ENCODE assay signal across 8 cellular contexts in the genomic region with DNA sequence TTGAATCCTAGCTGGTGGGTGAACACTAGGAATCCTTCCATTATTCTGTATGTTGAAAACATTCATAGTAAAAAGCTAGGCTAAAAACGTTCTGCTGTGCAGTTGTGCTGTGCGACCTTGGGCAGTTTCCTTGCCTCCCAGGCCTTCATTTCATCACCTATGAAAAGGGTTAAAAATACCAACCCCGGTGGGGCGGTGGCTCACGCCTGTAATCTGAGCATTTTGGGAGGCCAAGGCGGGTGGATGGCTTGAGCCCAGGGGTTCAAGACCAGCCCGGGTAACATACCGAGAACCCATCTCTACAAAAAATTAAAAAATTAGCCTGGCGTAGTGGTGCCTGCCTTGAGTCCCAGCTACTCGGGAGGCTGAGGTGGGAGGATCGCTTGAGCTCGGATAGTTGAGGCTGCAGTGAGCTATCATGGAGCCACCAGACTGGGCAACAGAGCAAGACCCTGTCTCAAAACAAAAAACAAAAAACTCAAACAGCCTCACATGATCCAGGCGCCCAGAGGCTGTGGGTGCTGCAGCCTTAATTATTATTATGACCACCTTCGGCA. TPM values are rescaled to one million over a fixed set of nuclear protein-coding genes. Genes with fewer than 3 reads are reported as not detected.
A peak's percentile ranks its signal among the peaks of the same experiment; 100 is the strongest.
DNase-seq lines count a peak whose midpoint lies in the region; ATAC-seq and TF ChIP-seq lines count a peak whose summit lies in the region.

No MANE protein-coding gene starts in this region.

- no peaks in the 10 kb centered on the region for H3K9me3 ChIP-seq in GM23248 (ENCODE audit: low read depth)
- no peaks in the 10 kb centered on the region for H3K9me3 ChIP-seq in T-helper 17 cell (ENCODE audit: control insufficient read depth, low read length, poor library complexity, severe bottlenecking)
- H3K9me3 ChIP-seq in skeletal muscle satellite cell (replicated peaks; ENCODE audit: low read length), result no peaks in the 10 kb centered on the region

- in situ Hi-C loops in GM23248 (cut with MboI), result loop anchor here (25.0 kb wide), 1 partner anchor 543 kb away; no protein-coding TSS in a partner anchor

- TF ChIP-seq CTCF in foreskin fibroblast (IDR thresholded peaks at IDR 0.05; ENCODE audit: low read depth, low read length), result no peak

- H3K9ac ChIP-seq in GM23248, result peak overlapping the region; percentile 84
- H3K9ac ChIP-seq in skeletal muscle satellite cell (ENCODE audit: low read depth, low read length), result peak overlapping the region; percentile 86

- H3F3A ChIP-seq in GM23248 (ENCODE audit: insufficient read depth), result peaks cover 29% of the 10 kb centered on the region

- H3K4me3 ChIP-seq in GM23248 (peak overlapping the region; percentile 76), foreskin fibroblast (ENCODE audit: low read depth in 1 of 2, low read length in 2 of 2) (peak overlapping the region; percentile 71 to 84), skeletal muscle satellite cell (ENCODE audit: low read length) (peak overlapping the region; percentile 94)

- H3K27me3 Mint-ChIP-seq in T-helper 17 cell, result peaks cover 13% of the 10 kb centered on the region

- peak overlapping the region; percentile 79 for H3K27ac ChIP-seq in GM23248

- H3K9me2 ChIP-seq in GM23248 (ENCODE audit: insufficient read depth), result no peaks in the 10 kb centered on the region

- H3K27me3 ChIP-seq in GM23248 (replicated peaks; ENCODE audit: insufficient read depth), result no peaks in the 10 kb centered on the region
- H3K27me3 ChIP-seq in skeletal muscle satellite cell (ENCODE audit: control insufficient read depth, insufficient read depth, low read length), result no peaks in the 10 kb centered on the region

- peaks cover 6% of the 10 kb centered on the region; the same call in 1 of the 2 replicates for H3K79me2 ChIP-seq in GM23248 (ENCODE audit: insufficient read depth)

- H2AFZ ChIP-seq in GM23248, result peak overlapping the region; percentile 82

- ATAC-seq in T-helper 17 cell (no peak), GM21528 (IDR thresholded peaks at IDR 0.05; ENCODE audit: low FRiP score, unreplicated experiment) (no peak), GM19035 (IDR thresholded peaks at IDR 0.05; ENCODE audit: unreplicated experiment) (no peak)

- H3K27ac Mint-ChIP-seq in T-helper 17 cell, result peak overlapping the region; percentile 29

- H3K4me1 Mint-ChIP-seq in T-helper 17 cell, result peaks cover 26% of the 10 kb centered on the region

- WGBS in GM23248 (ENCODE audit: low coverage in 1 of 2, low lambda C conversion rate in 2 of 2, missing lambda C conversion rate in 2 of 2), 2 experiments, result 62% methylated on average over 14 of the region's 14 CpGs

- H3K4me3 Mint-ChIP-seq in T-helper 17 cell, result peak overlapping the region; percentile 97

- no peaks in the 10 kb centered on the region for H4K20me1 ChIP-seq in GM23248 (ENCODE audit: insufficient read depth)

- peak overlapping the region; percentile 81 for H3K4me2 ChIP-seq in GM23248 (ENCODE audit: unreplicated experiment)
- peak overlapping the region; percentile 99 for H3K4me2 ChIP-seq in skeletal muscle satellite cell (ENCODE audit: low read length)

- DNase-seq in GM23248, result no peak
- no peak for DNase-seq in T-helper 17 cell
- DNase-seq in foreskin fibroblast, result no peak
- DNase-seq in AG08395 (ENCODE audit: low spot score), result no peak
- DNase-seq in HUDEP-2 (lab: John Stamatoyannopoulos, UW; ENCODE audit: unreplicated experiment in 76 of 76), result no peak

- no peaks in the 10 kb centered on the region for H3K36me3 Mint-ChIP-seq in T-helper 17 cell (ENCODE audit: low read depth)

- H3K36me3 ChIP-seq in GM23248 (ENCODE audit: low read depth) (no peaks in the 10 kb centered on the region), skeletal muscle satellite cell (ENCODE audit: insufficient read depth, low read length) (no peaks in the 10 kb centered on the region)

- H3K4me1 ChIP-seq in GM23248 (ENCODE audit: insufficient read depth) (peaks cover 20% of the 10 kb centered on the region), skeletal muscle satellite cell (ENCODE audit: control insufficient read depth, insufficient read depth, low read length) (peaks cover 27% of the 10 kb centered on the region)

RNA-seq across cellular contexts. Expression of gene RRM2, which starts 2.9 kb away (rescaled TPM):
- total RNA-seq in GM23248 (2014; rRNA removed; shearing (Covaris generic)), result 17.6 and 23.5 TPM in 2 replicates
- 79.2 and 79.3 TPM in 2 replicates for polyA plus RNA-seq in GM23248 (2016; fragmentation: Nextera tagmentation; extraction: Ambion mirVana)
- total RNA-seq in T-helper 17 cell, result 1 to 10 TPM in 1 of 2 donors, under 1 TPM in 1; 0.32 to 1.7 TPM
- 29.2 and 41.5 TPM in 2 replicates for total RNA-seq in skeletal muscle satellite cell (2012; rRNA removed)

RNA-seq across cellular contexts. Expression of gene CYS1, which starts 39.5 kb away (rescaled TPM):
- total RNA-seq in GM23248 (2014; rRNA removed; shearing (Covaris generic)), result 6.1 and 7.1 TPM in 2 replicates
- 2.8 and 3.1 TPM in 2 replicates for polyA plus RNA-seq in GM23248 (2016; fragmentation: Nextera tagmentation; extraction: Ambion mirVana)
- not detected for total RNA-seq in T-helper 17 cell
- 0.22 and 0.25 TPM in 2 replicates for total RNA-seq in skeletal muscle satellite cell (2012; rRNA removed)
